Comparison of ENCODE assay signal across 9 cellular contexts in the genomic region with DNA sequence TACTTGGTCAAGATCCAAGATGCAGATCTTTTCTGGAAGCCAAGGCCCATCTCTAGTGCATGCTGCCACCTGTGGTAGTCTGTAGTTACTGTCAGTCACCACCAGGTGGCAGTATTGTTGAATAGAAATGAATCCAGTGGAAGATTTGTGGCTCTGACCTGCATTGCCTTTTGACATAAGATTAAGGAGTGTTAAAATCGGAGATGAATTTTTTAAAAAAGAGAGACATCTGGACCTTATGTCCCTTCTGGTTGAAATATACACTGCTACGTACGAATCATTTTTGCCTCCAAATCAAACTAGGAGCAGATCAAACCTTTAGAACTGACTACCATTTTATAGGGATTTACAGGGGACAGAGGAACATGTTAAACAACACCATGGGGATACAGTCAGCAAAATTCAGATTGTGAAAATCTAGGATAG. TPM values are rescaled to one million over a fixed set of nuclear protein-coding genes. Genes with fewer than 3 reads are reported as not detected.
DNase-seq lines count a peak whose midpoint lies in the region; ATAC-seq and TF ChIP-seq lines count a peak whose summit lies in the region.
"Had no signal": no experiment of that assay in that cellular context is flagged by ENCODE, and none has a peak within 500 bp of the region (broad histone marks: within the 10 kb centered on the region; RNA-seq: fewer than 3 reads in every experiment).

No MANE protein-coding gene starts in this region.

- H3K36me3 Mint-ChIP-seq in memory B cell, result peaks cover 7% of the 10 kb centered on the region

- no peak overlapping the region for H3K4me3 ChIP-seq in dorsolateral prefrontal cortex
- H3K4me3 ChIP-seq: skin epidermis had no signal

- intact Hi-C loops in dorsolateral prefrontal cortex (cut with DNase I), result loop anchor here (2.0 to 10.0 kb wide), 2 partner anchors 159 to 175 kb away; no protein-coding TSS in a partner anchor

- peak; percentile 68 for ATAC-seq in HG03460 (IDR thresholded peaks at IDR 0.05; ENCODE audit: unreplicated experiment)
- ATAC-seq in memory B cell (ENCODE audit: low read depth), result peak; percentile 90
- no peak for ATAC-seq in HG02840 (IDR thresholded peaks at IDR 0.05; ENCODE audit: low FRiP score, unreplicated experiment)

- H3K9me3 Mint-ChIP-seq in memory B cell, result no peaks in the 10 kb centered on the region

- H3K27ac Mint-ChIP-seq in memory B cell, result peak overlapping the region; percentile 74

- TF ChIP-seq CTCF in GM12874 (IDR thresholded peaks at IDR 0.05; ENCODE audit: insufficient read depth, low read depth, low read length) (peak; percentile 59), dorsolateral prefrontal cortex (IDR thresholded peaks at IDR 0.05 in 54 of 56, conservative IDR thresholded peaks at IDR 0.05 in 2 of 56; ENCODE audit: low read depth in 1 of 56, partially characterized antibody in 56 of 56) (peak; percentile 60 to 91 (median 80))

- DNase-seq in NCI-H774 (lab: John Stamatoyannopoulos, UW) (peak; percentile 39), dorsolateral prefrontal cortex (peak in 3 of 10 donors; percentile 9 to 51 (median 36)), memory B cell (ENCODE audit: low spot score in 2 of 2) (peak; percentile 67 to 82)
- DNase-seq in activated CD4-positive, alpha-beta T cell treated with anti-CD3 and anti-CD28 coated beads, Interleukin-2, amount 50 U/mL, for 24 hours (ENCODE audit: low read depth in 1 of 2, low spot score in 1 of 2), result peak; percentile 9 to 84
- DNase-seq in stimulated activated CD8-positive, alpha-beta memory T cell treated with anti-CD3 and anti-CD28 coated beads, Interleukin-4, amount 100 ng/mL, for 4 hours (ENCODE audit: low read depth in 2 of 2, low spot score in 1 of 2), result peak; percentile 21 to 44

- H3K4me3 Mint-ChIP-seq in memory B cell, result peak overlapping the region; percentile 21

- no peaks in the 10 kb centered on the region for H3K27me3 Mint-ChIP-seq in memory B cell

- H3K27me3 ChIP-seq in dorsolateral prefrontal cortex, result no peaks in the 10 kb centered on the region

- H3K27ac ChIP-seq in dorsolateral prefrontal cortex, result no peak overlapping the region
- H3K27ac ChIP-seq: skin epidermis had no signal

- H3K4me1 Mint-ChIP-seq in memory B cell, result peaks cover 8% of the 10 kb centered on the region

RNA-seq across cellular contexts. Expression of a gene that starts 46.9 kb away (rescaled TPM):
- 1 to 10 TPM in 44 of 120 experiments, under 1 TPM in 44, not detected in 32; 0.10 to 3.0 (median 1.00) TPM for total RNA-seq in dorsolateral prefrontal cortex
